Comparison of ENCODE assay signal across 7 cellular contexts in the genomic region with DNA sequence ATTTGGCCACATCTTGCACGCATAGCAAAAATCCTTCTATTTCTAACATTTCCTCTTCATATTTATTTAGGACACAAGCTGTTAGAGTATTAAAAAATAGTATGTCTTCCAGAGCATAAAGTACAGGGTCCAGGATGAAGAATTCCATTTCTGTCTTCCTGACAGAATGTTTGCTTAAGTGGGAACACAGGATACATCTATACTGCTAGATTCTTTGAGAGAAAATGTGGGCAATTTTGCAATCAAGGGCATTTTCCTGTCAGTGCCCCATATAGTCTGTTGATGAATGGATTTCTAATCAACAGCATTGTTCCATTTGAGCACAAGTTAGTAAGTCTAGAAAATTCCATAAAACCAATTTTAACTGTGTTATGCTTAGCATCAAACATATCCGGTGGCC.
"Had no signal": no experiment of that assay in that cellular context is flagged by ENCODE, and none has a peak within 500 bp of the region (broad histone marks: within the 10 kb centered on the region; RNA-seq: fewer than 3 reads in every experiment).

No MANE protein-coding gene starts in this region.

- DNase-seq: GDM1 had no signal

- FAIRE-seq: G401.6, GM12878, GM12891, GM12892, GM18507, GM19239 had no signal

- H3K4me3 ChIP-seq: GM12878 had no signal

- ATAC-seq: GM12878 had no signal
